ENCODE assay signal across 1 cellular context in genomic region chr19:13027031-13027430, GRCh38.
TF ChIP-seq lines count a peak whose summit lies in the region.

No MANE protein-coding gene starts in this region.

TF ChIP-seq in HCT116, 20 proteins besides CTCF, POLR2A, EP300 and RAD21 (continued from another document):
- TF ChIP-seq EGR1 (IDR thresholded peaks at IDR 0.05; ENCODE audit: low read depth) (no peak), CEBPB (IDR thresholded peaks at IDR 0.05; ENCODE audit: low read depth) (no peak), FOSL1 (IDR thresholded peaks at IDR 0.05; ENCODE audit: low read depth) (no peak), SRF (IDR thresholded peaks at IDR 0.05; ENCODE audit: low read depth) (no peak), EZH2 (IDR thresholded peaks at IDR 0.05) (no peak), POLR2AphosphoS5 (IDR thresholded peaks at IDR 0.05; ENCODE audit: low read depth, low read length) (no peak), SIN3A (IDR thresholded peaks at IDR 0.05; ENCODE audit: low read depth) (no peak), YY1 (IDR thresholded peaks at IDR 0.05; ENCODE audit: extremely low read depth, insufficient replicate concordance, low read depth, low read length) (no peak)
- TF ChIP-seq, protein P1, sequence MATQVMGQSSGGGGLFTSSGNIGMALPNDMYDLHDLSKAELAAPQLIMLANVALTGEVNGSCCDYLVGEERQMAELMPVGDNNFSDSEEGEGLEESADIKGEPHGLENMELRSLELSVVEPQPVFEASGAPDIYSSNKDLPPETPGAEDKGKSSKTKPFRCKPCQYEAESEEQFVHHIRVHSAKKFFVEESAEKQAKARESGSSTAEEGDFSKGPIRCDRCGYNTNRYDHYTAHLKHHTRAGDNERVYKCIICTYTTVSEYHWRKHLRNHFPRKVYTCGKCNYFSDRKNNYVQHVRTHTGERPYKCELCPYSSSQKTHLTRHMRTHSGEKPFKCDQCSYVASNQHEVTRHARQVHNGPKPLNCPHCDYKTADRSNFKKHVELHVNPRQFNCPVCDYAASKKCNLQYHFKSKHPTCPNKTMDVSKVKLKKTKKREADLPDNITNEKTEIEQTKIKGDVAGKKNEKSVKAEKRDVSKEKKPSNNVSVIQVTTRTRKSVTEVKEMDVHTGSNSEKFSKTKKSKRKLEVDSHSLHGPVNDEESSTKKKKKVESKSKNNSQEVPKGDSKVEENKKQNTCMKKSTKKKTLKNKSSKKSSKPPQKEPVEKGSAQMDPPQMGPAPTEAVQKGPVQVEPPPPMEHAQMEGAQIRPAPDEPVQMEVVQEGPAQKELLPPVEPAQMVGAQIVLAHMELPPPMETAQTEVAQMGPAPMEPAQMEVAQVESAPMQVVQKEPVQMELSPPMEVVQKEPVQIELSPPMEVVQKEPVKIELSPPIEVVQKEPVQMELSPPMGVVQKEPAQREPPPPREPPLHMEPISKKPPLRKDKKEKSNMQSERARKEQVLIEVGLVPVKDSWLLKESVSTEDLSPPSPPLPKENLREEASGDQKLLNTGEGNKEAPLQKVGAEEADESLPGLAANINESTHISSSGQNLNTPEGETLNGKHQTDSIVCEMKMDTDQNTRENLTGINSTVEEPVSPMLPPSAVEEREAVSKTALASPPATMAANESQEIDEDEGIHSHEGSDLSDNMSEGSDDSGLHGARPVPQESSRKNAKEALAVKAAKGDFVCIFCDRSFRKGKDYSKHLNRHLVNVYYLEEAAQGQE (IDR thresholded peaks at IDR 0.05; ENCODE audit: low read depth), result no peak
